ENCODE assay signal across 25 cellular contexts in the genomic region with DNA sequence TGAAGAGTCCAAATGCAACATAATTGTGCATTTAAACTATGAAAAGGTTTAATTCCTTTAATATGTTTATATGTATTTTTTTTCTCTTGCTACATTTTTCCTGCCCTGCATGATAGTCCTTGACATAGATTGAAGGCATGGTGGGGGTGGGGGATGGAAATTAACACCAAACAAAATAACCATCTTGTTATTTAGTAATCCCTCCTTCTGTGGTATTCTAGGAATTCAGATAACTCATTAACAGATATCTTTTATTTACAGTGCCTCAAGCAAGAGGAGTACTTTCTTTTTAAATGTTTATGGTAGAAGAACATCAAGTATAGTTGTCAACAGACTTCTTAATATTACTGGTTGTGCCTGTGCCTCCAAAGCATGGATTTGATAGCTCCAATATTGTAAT.
DNase-seq lines count a peak whose midpoint lies in the region; ATAC-seq and TF ChIP-seq lines count a peak whose summit lies in the region.
"Had no signal": no experiment of that assay in that cellular context is flagged by ENCODE, and none has a peak within 500 bp of the region (broad histone marks: within the 10 kb centered on the region; RNA-seq: fewer than 3 reads in every experiment).

No MANE protein-coding gene starts in this region.

- no peaks in the 10 kb centered on the region for H3K36me3 ChIP-seq in HUES6 (ENCODE audit: control insufficient read depth, insufficient read depth, low read length)
- H3K36me3 ChIP-seq: BLaER1 treated with 17β-estradiol and CSF1 and Interleukin-3, amounts not matched to agents 10 nM and 100 nM had no signal

- no peaks in the 10 kb centered on the region for H3K27me3 ChIP-seq in HUES6 (ENCODE audit: control insufficient read depth, insufficient read depth, low read length)
- H3K27me3 ChIP-seq: BLaER1 treated with 17β-estradiol and CSF1 and Interleukin-3, amounts not matched to agents 10 nM and 100 nM had no signal

- TF ChIP-seq CTCF in fibroblast of villous mesenchyme (IDR thresholded peaks at IDR 0.05; ENCODE audit: insufficient read depth, low read depth, low read length): no peak

- H3K9me3 ChIP-seq in HUES6 (ENCODE audit: control insufficient read depth, insufficient read depth, low read depth, low read length): no peaks in the 10 kb centered on the region
- H3K9me3 ChIP-seq: BLaER1 treated with 17β-estradiol and CSF1 and Interleukin-3, amounts not matched to agents 10 nM and 100 nM had no signal

- peaks cover 20% of the 10 kb centered on the region for H3K4me1 ChIP-seq in HUES6 (ENCODE audit: control insufficient read depth, insufficient read depth, low read length)

- peak overlapping the region; percentile 61; the same call in 1 of the 2 replicates for H3K27ac ChIP-seq in HUES6 (ENCODE audit: low read depth, low read length)
- H3K27ac ChIP-seq: BLaER1 treated with 17β-estradiol and CSF1 and Interleukin-3, amounts not matched to agents 10 nM and 100 nM; PC-9; RWPE1 had no signal

- H3K4me3 ChIP-seq in HUES6 (ENCODE audit: low read depth, low read length) (no peak overlapping the region), fibroblast of villous mesenchyme (ENCODE audit: low read depth, low read length) (no peak overlapping the region)
- H3K4me3 ChIP-seq: BLaER1 treated with 17β-estradiol and CSF1 and Interleukin-3, amounts not matched to agents 10 nM and 100 nM; GM12878; PC-9 had no signal

- DNase-seq in ACHN (peak; percentile 33), fibroblast of villous mesenchyme (ENCODE audit: low read depth) (peak; percentile 25), left kidney (ENCODE audit: low read depth, low spot score) (peak; percentile 12), NOMO-1 (lab: John Stamatoyannopoulos, UW; ENCODE audit: unreplicated experiment in 2 of 2) (no peak), 8988T (no peak), NCI-H2081 (lab: John Stamatoyannopoulos, UW) (no peak)
- DNase-seq: AML-193; CD4-positive, alpha-beta T cell; GDM1; Karpas-422; NCI-H1092 treated with DMSO at 0.1 percent for 48 hours; NCI-H1436 treated with DMSO at 0.1 percent for 48 hours; NCI-H187 treated with DMSO at 0.1 percent for 48 hours; NCI-H2107; NCI-H446; NCI-H524 treated with DMSO at 0.1 percent for 48 hours; NCI-H774; PC-9; SHP77 had no signal

- in situ Hi-C loops in ACHN (cut with HindIII; ENCODE audit: low pct_ligation_motif_present, low pct_unique_long_range_greater_than_20kb, low sequenced_read_pairs): no loop called here

- H3K9ac ChIP-seq in HUES6 (ENCODE audit: low read length): no peak overlapping the region
- H3K9ac ChIP-seq: BLaER1 treated with 17β-estradiol and CSF1 and Interleukin-3, amounts not matched to agents 10 nM and 100 nM had no signal

- no peak for ATAC-seq in GM18520 (IDR thresholded peaks at IDR 0.05; ENCODE audit: unreplicated experiment)
- ATAC-seq: GM12878, HepG2 had no signal

Comparison
In these comparisons a context has a peak if more than half of its experiments do, and no peak if none do; other contexts are left out.
1. DNase-seq: peak in ACHN (single experiment), fibroblast of villous mesenchyme (single experiment) and left kidney (single experiment); none in NOMO-1 (0 of 2), 8988T (single experiment) and NCI-H2081 (0 of 2).